ENCODE assay signal across 8 cellular contexts in the genomic region with DNA sequence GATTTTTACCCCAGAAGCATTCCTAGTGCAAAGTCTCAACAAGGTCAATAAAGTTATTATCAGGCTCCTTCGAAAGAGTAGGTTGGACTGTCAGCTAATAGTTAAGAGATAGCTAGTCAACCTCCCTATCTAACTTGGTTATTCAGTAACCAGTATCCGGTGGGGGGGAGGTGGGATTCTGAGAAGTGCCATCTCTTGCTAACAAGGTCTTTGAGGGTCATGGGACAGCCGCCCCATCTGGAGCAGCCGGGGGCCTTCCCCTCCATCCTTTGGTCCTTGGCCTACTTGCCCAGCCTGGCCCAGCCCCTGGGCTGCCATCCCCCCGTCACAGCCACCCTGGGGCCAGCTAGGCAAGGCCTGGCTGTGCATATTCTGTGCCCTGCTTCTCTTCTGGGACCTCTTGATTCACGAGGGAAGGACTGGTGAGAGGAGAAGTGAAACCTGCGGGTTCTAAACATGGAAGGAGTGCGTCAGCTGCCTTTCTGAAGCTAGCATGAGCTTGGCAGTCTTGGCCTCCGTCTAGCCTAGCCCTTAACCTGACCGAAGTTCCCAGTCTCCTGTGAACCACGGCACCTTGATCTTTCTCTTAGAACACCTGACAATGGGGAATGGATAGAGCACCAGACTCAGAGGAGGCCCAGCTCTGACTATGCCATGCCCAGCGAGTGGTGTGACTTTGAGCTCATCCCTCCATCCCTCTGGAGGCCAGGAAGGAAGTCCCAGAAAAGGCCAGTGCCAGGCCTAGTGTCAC. TPM values are rescaled to one million over a fixed set of nuclear protein-coding genes. Genes with fewer than 3 reads are reported as not detected.
DNase-seq lines count a peak whose midpoint lies in the region; ATAC-seq and TF ChIP-seq lines count a peak whose summit lies in the region.

No MANE protein-coding gene starts in this region.

- no peak for TF ChIP-seq EP300 in transverse colon (IDR thresholded peaks at IDR 0.05; ENCODE audit: low read depth)
- TF ChIP-seq EP300 in SK-N-SH (IDR thresholded peaks at IDR 0.05; ENCODE audit: borderline replicate concordance in 1 of 2, low read depth in 1 of 2, low read length in 1 of 2): no peak

- no peak overlapping the region for H3K9ac ChIP-seq in SK-N-SH

- H3K36me3 Mint-ChIP-seq in chondrocyte (ENCODE audit: low read depth): no peaks in the 10 kb centered on the region
- no peaks in the 10 kb centered on the region for H3K36me3 Mint-ChIP-seq in activated CD4-positive, alpha-beta T cell treated with anti-CD3 and anti-CD28 coated beads, Interleukin-2, amount 10 ng/mL, durations not matched to agents 24 days and 14 days (ENCODE audit: low read depth)

- no peak overlapping the region for H3K4me2 ChIP-seq in SK-N-SH

- H3K27ac Mint-ChIP-seq in chondrocyte (ENCODE audit: unreplicated experiment): no peak overlapping the region
- no peak overlapping the region for H3K27ac Mint-ChIP-seq in activated CD4-positive, alpha-beta T cell treated with anti-CD3 and anti-CD28 coated beads, Interleukin-2, amount 10 ng/mL, durations not matched to agents 24 days and 14 days

- TF ChIP-seq CTCF in chondrocyte (IDR thresholded peaks at IDR 0.05): no peak
- no peak for TF ChIP-seq CTCF in transverse colon (IDR thresholded peaks at IDR 0.05)
- no peak for TF ChIP-seq CTCF in SK-N-SH (IDR thresholded peaks at IDR 0.05)

- no peaks in the 10 kb centered on the region for H3K27me3 Mint-ChIP-seq in chondrocyte (ENCODE audit: low read depth)
- H3K27me3 Mint-ChIP-seq in activated CD4-positive, alpha-beta T cell treated with anti-CD3 and anti-CD28 coated beads, Interleukin-2, amount 10 ng/mL, durations not matched to agents 24 days and 14 days: peaks cover 8% of the 10 kb centered on the region

- no peaks in the 10 kb centered on the region for H3K9me3 Mint-ChIP-seq in chondrocyte (ENCODE audit: low read depth)
- H3K9me3 Mint-ChIP-seq in activated CD4-positive, alpha-beta T cell treated with anti-CD3 and anti-CD28 coated beads, Interleukin-2, amount 10 ng/mL, durations not matched to agents 24 days and 14 days: no peaks in the 10 kb centered on the region

- H3K4me3 ChIP-seq in transverse colon: no peak overlapping the region
- H3K4me3 ChIP-seq in SK-N-SH (ENCODE audit: low read depth in 2 of 2, low read length in 1 of 2): no peak overlapping the region

- TF ChIP-seq POLR2A in transverse colon (IDR thresholded peaks at IDR 0.05): no peak

- H3K9me2 ChIP-seq in SK-N-SH: no peaks in the 10 kb centered on the region

- H3F3A ChIP-seq in SK-N-SH (replicated peaks; ENCODE audit: insufficient read depth): no peaks in the 10 kb centered on the region

- intact Hi-C loops in transverse colon (cut with DNase I; ENCODE audit: low total_unique reads): no loop called here
- intact Hi-C loops in activated CD4-positive, alpha-beta T cell treated with anti-CD3 and anti-CD28 coated beads, Interleukin-2, amount 10 ng/mL, durations not matched to agents 24 days and 14 days (cut with micrococcal nuclease): no loop called here

- DNase-seq in chondrocyte (ENCODE audit: low spot score) (peak; percentile 72), transverse colon (peak; percentile 58), SK-N-SH (no peak), cerebellar nuclear complex (lab: John Stamatoyannopoulos, UW) (no peak)
- no peak for DNase-seq in activated CD4-positive, alpha-beta T cell treated with anti-CD3 and anti-CD28 coated beads, Interleukin-2, amount 10 ng/mL, durations not matched to agents 24 days and 14 days

- peak; percentile 81 for ATAC-seq in GM19351 (IDR thresholded peaks at IDR 0.05; ENCODE audit: unreplicated experiment)
- peak; percentile 77 for ATAC-seq in HG03108 (IDR thresholded peaks at IDR 0.05; ENCODE audit: unreplicated experiment)
- no peak for ATAC-seq in SK-N-SH treated with all-trans-retinoic acid at 6 μM for 48 hours

- in situ Hi-C loops in transverse colon (cut with MboI; ENCODE audit: low pct_ligation_motif_present in 1 of 4, low pct_unique_long_range_greater_than_20kb in 1 of 4, low sequenced_read_pairs in 3 of 4): no loop called here

- no peak overlapping the region for H2AFZ ChIP-seq in SK-N-SH (ENCODE audit: low read depth)

- H3K79me2 ChIP-seq in SK-N-SH (ENCODE audit: insufficient read depth): no peaks in the 10 kb centered on the region

- CTCF ChIA-PET in SK-N-SH (lab: Yijun Ruan, JAX): interaction anchor here (1.0 to 3.5 kb wide), 4 partner anchors 10 to 357 kb away, joined by 3 to 14 read pairs (median 4); no protein-coding TSS in a partner anchor

- peaks cover 7% of the 10 kb centered on the region for H3K27me3 ChIP-seq in transverse colon
- H3K27me3 ChIP-seq in SK-N-SH (ENCODE audit: insufficient read depth): no peaks in the 10 kb centered on the region

- H3K4me1 ChIP-seq in transverse colon: peaks cover 0 to 9% (median 0%) of the 10 kb centered on the region in 4 donors
- H3K4me1 ChIP-seq in SK-N-SH (ENCODE audit: control insufficient read depth in 1 of 2, insufficient read depth in 2 of 2, low read depth in 1 of 2, low read length in 1 of 2): no peaks in the 10 kb centered on the region; a peak in 1 of 4 replicates

- H3K9me3 ChIP-seq in transverse colon (no peaks in the 10 kb centered on the region), SK-N-SH (no peaks in the 10 kb centered on the region)

- no peak for TF ChIP-seq RAD21 in SK-N-SH (IDR thresholded peaks at IDR 0.05; ENCODE audit: low read length)

- H3K4me3 Mint-ChIP-seq in chondrocyte (ENCODE audit: unreplicated experiment): no peak overlapping the region
- no peak overlapping the region for H3K4me3 Mint-ChIP-seq in activated CD4-positive, alpha-beta T cell treated with anti-CD3 and anti-CD28 coated beads, Interleukin-2, amount 10 ng/mL, durations not matched to agents 24 days and 14 days

- POLR2A ChIA-PET in SK-N-SH (lab: Yijun Ruan, JAX): no interaction called here

- H3K27ac ChIP-seq in transverse colon (peak overlapping the region; percentile 26 to 57 (median 49)), SK-N-SH (ENCODE audit: low read depth in 2 of 2, low read length in 1 of 2) (no peak overlapping the region)

- peaks cover 18% of the 10 kb centered on the region for H3K4me1 Mint-ChIP-seq in chondrocyte (ENCODE audit: low read depth)
- H3K4me1 Mint-ChIP-seq in activated CD4-positive, alpha-beta T cell treated with anti-CD3 and anti-CD28 coated beads, Interleukin-2, amount 10 ng/mL, durations not matched to agents 24 days and 14 days: peaks cover 18% of the 10 kb centered on the region

- WGBS in transverse colon (ENCODE audit: low coverage in 1 of 2), 2 donors: 72% methylated on average over 12 of the region's 12 CpGs; no CpG with 5 or more reads in 1 of the 2 donors
- 81% methylated on average over 12 of the region's 12 CpGs for WGBS in SK-N-SH (ENCODE audit: low lambda C conversion rate)

- H4K20me1 ChIP-seq in SK-N-SH (ENCODE audit: insufficient read depth): no peaks in the 10 kb centered on the region

- H3K36me3 ChIP-seq in transverse colon (no peaks in the 10 kb centered on the region), SK-N-SH (replicated peaks in 1 of 2; ENCODE audit: control insufficient read depth in 1 of 2, insufficient read depth in 2 of 2, low read length in 1 of 2) (no peaks in the 10 kb centered on the region)

TF ChIP-seq in SK-N-SH, 30 proteins besides CTCF, POLR2A, EP300 and RAD21 (continues in another document):
- TF ChIP-seq RXRA (IDR thresholded peaks at IDR 0.05; ENCODE audit: borderline replicate concordance, low read depth) (no peak), TEAD4 (IDR thresholded peaks at IDR 0.05; ENCODE audit: borderline replicate concordance, insufficient read depth) (no peak), GATA2 (CRISPR knock-in tag; IDR thresholded peaks at IDR 0.05) (no peak), GABPA (IDR thresholded peaks at IDR 0.05; ENCODE audit: low read depth) (no peak), CHD2 (IDR thresholded peaks at IDR 0.05; ENCODE audit: low read length, partially characterized antibody) (no peak), MXI1 (IDR thresholded peaks at IDR 0.05; ENCODE audit: low read depth, low read length) (no peak), NFIC (IDR thresholded peaks at IDR 0.05; ENCODE audit: borderline replicate concordance) (no peak), RCOR1 (IDR thresholded peaks at IDR 0.05; ENCODE audit: low read length) (no peak), TCF12 (IDR thresholded peaks at IDR 0.05) (no peak), TAF1 (IDR thresholded peaks at IDR 0.05; ENCODE audit: borderline replicate concordance, low read depth, low read length) (no peak), EZH2phosphoT487 (IDR thresholded peaks at IDR 0.05; ENCODE audit: borderline replicate concordance, low read depth) (no peak)

TF ChIP-seq in SK-N-SH treated with all-trans-retinoic acid at 6 μM for 48 hours, 23 proteins besides CTCF, POLR2A, EP300 and RAD21 (continues in another document):
- TF ChIP-seq, protein P1, sequence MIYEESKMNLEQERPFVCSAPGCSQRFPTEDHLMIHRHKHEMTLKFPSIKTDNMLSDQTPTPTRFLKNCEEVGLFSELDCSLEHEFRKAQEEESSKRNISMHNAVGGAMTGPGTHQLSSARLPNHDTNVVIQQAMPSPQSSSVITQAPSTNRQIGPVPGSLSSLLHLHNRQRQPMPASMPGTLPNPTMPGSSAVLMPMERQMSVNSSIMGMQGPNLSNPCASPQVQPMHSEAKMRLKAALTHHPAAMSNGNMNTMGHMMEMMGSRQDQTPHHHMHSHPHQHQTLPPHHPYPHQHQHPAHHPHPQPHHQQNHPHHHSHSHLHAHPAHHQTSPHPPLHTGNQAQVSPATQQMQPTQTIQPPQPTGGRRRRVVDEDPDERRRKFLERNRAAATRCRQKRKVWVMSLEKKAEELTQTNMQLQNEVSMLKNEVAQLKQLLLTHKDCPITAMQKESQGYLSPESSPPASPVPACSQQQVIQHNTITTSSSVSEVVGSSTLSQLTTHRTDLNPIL (CRISPR knock-in tag; IDR thresholded peaks at IDR 0.05; ENCODE audit: low read depth): no peak
- no peak for TF ChIP-seq TCF4 (CRISPR knock-in tag; IDR thresholded peaks at IDR 0.05; ENCODE audit: borderline replicate concordance)

RNA-seq across cellular contexts. Expression of a gene that starts 9.3 kb away (rescaled TPM):
- total RNA-seq in chondrocyte (0.37 to 1.2 TPM in 2 of 3 replicates, not detected in the other), transverse colon (10 to 100 TPM in 1 of 4 donors, 1 to 10 TPM in 3; 2.4 to 20.6 (median 5.9) TPM)
- polyA plus RNA-seq in SK-N-SH (2012; rRNA removed): 0.39 and 0.44 TPM in 2 replicates
- polyA plus RNA-seq in SK-N-SH (2012; cell fraction: cytosol; rRNA removed): 0.12 and 0.21 TPM in 2 replicates
- polyA plus RNA-seq in SK-N-SH (2012; cell fraction: nucleus; rRNA removed): 1.5 and 2.2 TPM in 2 replicates
- 0.07 TPM in 2 replicates for total RNA-seq in activated CD4-positive, alpha-beta T cell treated with anti-CD3 and anti-CD28 coated beads, Interleukin-2, amount 10 ng/mL, durations not matched to agents 24 days and 14 days

RNA-seq across cellular contexts. Expression of a gene that starts 39.0 kb away (rescaled TPM):
- total RNA-seq in chondrocyte: 11.5 to 15.2 TPM (median 12.0 TPM) in 3 replicates
- total RNA-seq in transverse colon: 10 to 100 TPM in 2 of 4 donors, 1 to 10 TPM in 2; 2.6 to 18.2 (median 10.6) TPM
- 34.8 and 36.2 TPM in 2 replicates for polyA plus RNA-seq in SK-N-SH (2012; rRNA removed)
- 37.6 and 37.8 TPM in 2 replicates for polyA plus RNA-seq in SK-N-SH (2012; cell fraction: cytosol; rRNA removed)
- 36.5 and 56.6 TPM in 2 replicates for polyA plus RNA-seq in SK-N-SH (2012; cell fraction: nucleus; rRNA removed)
- 17.3 and 18.2 TPM in 2 replicates for total RNA-seq in activated CD4-positive, alpha-beta T cell treated with anti-CD3 and anti-CD28 coated beads, Interleukin-2, amount 10 ng/mL, durations not matched to agents 24 days and 14 days

Comparison
In these comparisons a context has a peak if more than half of its experiments do, and no peak if none do; other contexts are left out.
1. DNase-seq: peak in chondrocyte (single experiment) and transverse colon (single experiment); none in SK-N-SH (single experiment), activated CD4-positive, alpha-beta T cell treated with anti-CD3 and anti-CD28 coated beads, Interleukin-2, amount 10 ng/mL, durations not matched to agents 24 days and 14 days (single experiment) and cerebellar nuclear complex (0 of 2).
2. H3K27ac ChIP-seq: peak in transverse colon (4 of 4); none in SK-N-SH (0 of 2).